23 cellular contexts compared by ENCODE assay signal in genomic region chr3:154310840-154311239, GRCh38. TPM values are rescaled to one million over a fixed set of nuclear protein-coding genes. Genes with fewer than 3 reads are reported as not detected.
DNase-seq lines count a peak whose midpoint lies in the region; ATAC-seq and TF ChIP-seq lines count a peak whose summit lies in the region.
"Had no signal": no experiment of that assay in that cellular context is flagged by ENCODE, and none has a peak within 500 bp of the region (broad histone marks: within the 10 kb centered on the region; RNA-seq: fewer than 3 reads in every experiment).

No MANE protein-coding gene starts in this region.

- POLR2A ChIA-PET in OCI-LY7 (lab: Charles Lee): interaction anchor here (0.6 to 3.1 kb wide), 3 partner anchors 11 to 689 kb away, joined by 5 to 13 read pairs (median 10); no protein-coding TSS in a partner anchor

- H3K9me3 Mint-ChIP-seq in activated naive CD4-positive, alpha-beta T cell treated with anti-CD3 and anti-CD28 coated beads, Interleukin-2, amount 50 U/mL, for 24 hours: no peaks in the 10 kb centered on the region
- no peaks in the 10 kb centered on the region for H3K9me3 Mint-ChIP-seq in stimulated activated effector memory CD8-positive, alpha-beta T cell treated with anti-CD3 and anti-CD28 coated beads, Interleukin-12 subunit alpha, Interleukin-12 subunit beta, amount 100 ng/mL, for 72 hours
- H3K9me3 Mint-ChIP-seq: H9, WTC11 had no signal

- H3K4me3 ChIP-seq in fibroblast of pulmonary artery (replicated peaks; ENCODE audit: low read depth, low read length) (no peak overlapping the region), OCI-LY7 (ENCODE audit: low read depth, low read length, poor library complexity, severe bottlenecking) (no peak overlapping the region)
- H3K4me3 ChIP-seq: BLaER1, thoracic aorta, uterus had no signal

- H3K79me2 ChIP-seq in OCI-LY7 (ENCODE audit: insufficient read depth, low read depth, low read length): peaks cover 46% of the 10 kb centered on the region; the same call in 1 of the 2 replicates

- no peaks in the 10 kb centered on the region for H3K27me3 Mint-ChIP-seq in activated naive CD4-positive, alpha-beta T cell treated with anti-CD3 and anti-CD28 coated beads, Interleukin-2, amount 50 U/mL, for 24 hours

- no peaks in the 10 kb centered on the region for H3K9me2 ChIP-seq in OCI-LY7 (ENCODE audit: insufficient read depth, low read length)

- H3K27ac ChIP-seq in OCI-LY7 (ENCODE audit: low read depth, low read length, poor library complexity, severe bottlenecking): no peak overlapping the region
- H3K27ac ChIP-seq: BLaER1, thoracic aorta, uterus had no signal

- intact Hi-C loops in OCI-LY7 (cut with micrococcal nuclease; ENCODE audit: unreplicated experiment): no loop called here

- H4K20me1 ChIP-seq in OCI-LY7 (ENCODE audit: insufficient read depth, low read length): peaks cover 10% of the 10 kb centered on the region; the same call in 1 of the 2 replicates

- peaks cover 37% of the 10 kb centered on the region for H3K36me3 Mint-ChIP-seq in activated naive CD4-positive, alpha-beta T cell treated with anti-CD3 and anti-CD28 coated beads, Interleukin-2, amount 50 U/mL, for 24 hours
- H3K36me3 Mint-ChIP-seq in stimulated activated effector memory CD8-positive, alpha-beta T cell treated with anti-CD3 and anti-CD28 coated beads, Interleukin-12 subunit alpha, Interleukin-12 subunit beta, amount 100 ng/mL, for 72 hours: peaks cover 100% of the 10 kb centered on the region

- peaks cover 92% of the 10 kb centered on the region for H3K36me3 ChIP-seq in OCI-LY7 (ENCODE audit: insufficient read depth, low read length)
- H3K36me3 ChIP-seq: uterus had no signal

- H3K9me3 ChIP-seq in OCI-LY7 (ENCODE audit: low read length): no peaks in the 10 kb centered on the region
- H3K9me3 ChIP-seq: BLaER1, thoracic aorta, uterus had no signal

- peak overlapping the region; percentile 62 for H3K27ac Mint-ChIP-seq in activated naive CD4-positive, alpha-beta T cell treated with anti-CD3 and anti-CD28 coated beads, Interleukin-2, amount 50 U/mL, for 24 hours
- no peak overlapping the region for H3K27ac Mint-ChIP-seq in stimulated activated effector memory CD8-positive, alpha-beta T cell treated with anti-CD3 and anti-CD28 coated beads, Interleukin-12 subunit alpha, Interleukin-12 subunit beta, amount 100 ng/mL, for 72 hours
- H3K27ac Mint-ChIP-seq: H9, WTC11 had no signal

- DNase-seq in activated naive CD4-positive, alpha-beta T cell (lab: John Stamatoyannopoulos, UW): no peak
- DNase-seq in astrocyte of the hippocampus (ENCODE audit: low read depth, low spot score) (peak; percentile 27), fibroblast of pulmonary artery (ENCODE audit: low read depth) (peak; percentile 46), OCI-LY7 (ENCODE audit: low spot score) (no peak), NCI-H82 treated with DMSO at 0.1 percent for 48 hours (lab: John Stamatoyannopoulos, UW; ENCODE audit: unreplicated experiment) (no peak)
- no peak for DNase-seq in stimulated activated effector memory CD8-positive, alpha-beta T cell treated with anti-CD3 and anti-CD28 coated beads, Interleukin-12 subunit alpha, Interleukin-12 subunit beta, amount 100 ng/mL, for 72 hours (ENCODE audit: low spot score in 2 of 2)
- DNase-seq: activated CD4-positive, alpha-beta T cell treated with anti-CD3 and anti-CD28 coated beads, Interleukin-2, amount 50 U/mL, for 4 hours; activated gamma-delta T cell treated with Interleukin-2 at 50 U/mL for 16 hours; amniotic stem cell; H9; NCI-H1092 treated with DMSO at 0.1 percent for 48 hours; NCI-H1930; NCI-H226; OCI-M1; stimulated activated naive CD8-positive, alpha-beta T cell treated with anti-CD3 and anti-CD28 coated beads, Interleukin-15, Interleukin-2, amounts not matched to agents 100 U/mL and 50 U/mL, for 24 hours; uterus had no signal

- H3K4me3 Mint-ChIP-seq in activated naive CD4-positive, alpha-beta T cell treated with anti-CD3 and anti-CD28 coated beads, Interleukin-2, amount 50 U/mL, for 24 hours: no peak overlapping the region
- no peak overlapping the region for H3K4me3 Mint-ChIP-seq in stimulated activated effector memory CD8-positive, alpha-beta T cell treated with anti-CD3 and anti-CD28 coated beads, Interleukin-12 subunit alpha, Interleukin-12 subunit beta, amount 100 ng/mL, for 72 hours
- H3K4me3 Mint-ChIP-seq: H9, WTC11 had no signal

- H2AFZ ChIP-seq in OCI-LY7 (ENCODE audit: low read length): no peak overlapping the region

- no TSS peak for BruUV-seq in OCI-LY7 (replicated peaks; lab: Mats Ljungman, UMichigan)

- peaks cover 25% of the 10 kb centered on the region for H3K4me1 Mint-ChIP-seq in activated naive CD4-positive, alpha-beta T cell treated with anti-CD3 and anti-CD28 coated beads, Interleukin-2, amount 50 U/mL, for 24 hours
- peaks cover 14% of the 10 kb centered on the region for H3K4me1 Mint-ChIP-seq in stimulated activated effector memory CD8-positive, alpha-beta T cell treated with anti-CD3 and anti-CD28 coated beads, Interleukin-12 subunit alpha, Interleukin-12 subunit beta, amount 100 ng/mL, for 72 hours
- H3K4me1 Mint-ChIP-seq: H9, WTC11 had no signal

- TF ChIP-seq CTCF in fibroblast of pulmonary artery (IDR thresholded peaks at IDR 0.05; ENCODE audit: low read length, missing control alignments) (no peak), OCI-LY7 (conservative IDR thresholded peaks at IDR 0.05; ENCODE audit: low read length) (no peak)

- CTCF ChIA-PET in OCI-LY7 (lab: Charles Lee; ENCODE audit: unreplicated experiment): no interaction called here

- no peak overlapping the region for H3K4me2 ChIP-seq in OCI-LY7 (ENCODE audit: low read length)
- H3K4me2 ChIP-seq: BLaER1 had no signal

- H3K4me1 ChIP-seq in OCI-LY7 (ENCODE audit: insufficient read depth, low read length, poor library complexity, severe bottlenecking): no peaks in the 10 kb centered on the region
- H3K4me1 ChIP-seq: BLaER1, uterus had no signal

- peak; percentile 62 for ATAC-seq in stimulated activated effector memory CD8-positive, alpha-beta T cell treated with anti-CD3 and anti-CD28 coated beads, Interleukin-12 subunit alpha, Interleukin-12 subunit beta, amount 100 ng/mL, for 72 hours
- no peak for ATAC-seq in HG03457 (IDR thresholded peaks at IDR 0.05; ENCODE audit: unreplicated experiment)
- ATAC-seq: Right ventricle myocardium inferior; sciatic nerve; stimulated activated naive CD8-positive, alpha-beta T cell treated with anti-CD3 and anti-CD28 coated beads, Interleukin-15, Interleukin-2, amounts not matched to agents 100 U/mL and 50 U/mL, for 24 hours; WTC11 had no signal

RNA-seq across cellular contexts. Expression of gene DHX36, which starts 13.4 kb away (rescaled TPM):
- total RNA-seq in OCI-LY7 (2014; rRNA removed; shearing (Covaris generic)): 40.6 and 48.1 TPM in 2 replicates
- 77.4 and 93.6 TPM in 2 replicates for total RNA-seq in OCI-LY7 (2022)

Comparison
In these comparisons a context has a peak if more than half of its experiments do, and no peak if none do; other contexts are left out.
1. DNase-seq: peak in astrocyte of the hippocampus (single experiment) and fibroblast of pulmonary artery (single experiment); none in activated naive CD4-positive, alpha-beta T cell (0 of 4), stimulated activated effector memory CD8-positive, alpha-beta T cell treated with anti-CD3 and anti-CD28 coated beads, Interleukin-12 subunit alpha, Interleukin-12 subunit beta, amount 100 ng/mL, for 72 hours (0 of 2), OCI-LY7 (single experiment) and NCI-H82 treated with DMSO at 0.1 percent for 48 hours (single experiment).